Comparison of ENCODE assay signal across 13 cellular contexts in the genomic region with DNA sequence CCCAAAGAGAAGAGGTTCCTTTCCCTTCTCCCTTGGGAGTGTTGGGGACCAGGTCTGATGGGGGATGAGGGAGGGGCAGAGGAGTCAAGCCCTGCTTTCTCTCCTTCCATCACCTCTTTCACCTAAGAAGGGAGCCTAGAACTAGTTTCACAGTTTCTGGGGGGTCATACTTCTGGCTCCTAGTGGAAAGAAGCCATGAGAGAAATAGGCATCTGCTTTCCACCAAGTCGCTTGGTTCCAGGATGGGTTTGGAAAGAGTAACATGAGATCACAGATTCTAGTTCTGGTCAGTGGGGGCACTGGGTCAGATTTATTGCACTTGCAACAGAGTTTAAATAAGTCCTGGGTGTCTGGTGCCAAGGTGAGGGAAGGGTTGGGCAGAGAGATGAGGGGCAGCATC. TPM values are rescaled to one million over a fixed set of nuclear protein-coding genes. Genes with fewer than 3 reads are reported as not detected.
A peak's percentile ranks its signal among the peaks of the same experiment; 100 is the strongest.
DNase-seq lines count a peak whose midpoint lies in the region; ATAC-seq and TF ChIP-seq lines count a peak whose summit lies in the region.
"Had no signal": no experiment of that assay in that cellular context is flagged by ENCODE, and none has a peak within 500 bp of the region (broad histone marks: within the 10 kb centered on the region; RNA-seq: fewer than 3 reads in every experiment).

No MANE protein-coding gene starts in this region.

- H3K4me3 ChIP-seq in sigmoid colon = no peak overlapping the region
- H3K4me3 ChIP-seq: SJCRH30 had no signal

- TF ChIP-seq EP300 in sigmoid colon (IDR thresholded peaks at IDR 0.05) = no peak

- ATAC-seq in activated T-helper 17 cell treated with anti-CD3 and anti-CD28 coated beads, Interleukin-2, amount 50 U/mL, for 72 hours (replicated peaks) = no peak
- no peak for ATAC-seq in effector memory CD8-positive, alpha-beta T cell (replicated peaks)
- ATAC-seq in GM18858 (IDR thresholded peaks at IDR 0.05; ENCODE audit: unreplicated experiment) (no peak), GM21367 (IDR thresholded peaks at IDR 0.05; ENCODE audit: unreplicated experiment) (no peak)
- ATAC-seq: CD8-positive, alpha-beta T cell had no signal

- H3K36me3 Mint-ChIP-seq in CD14-positive monocyte (peaks cover 62 to 81% of the 10 kb centered on the region in 2 donors), immature natural killer cell (peaks cover 16 to 56% (median 22%) of the 10 kb centered on the region in 3 donors)
- H3K36me3 Mint-ChIP-seq in activated T-helper 17 cell treated with anti-CD3 and anti-CD28 coated beads, Interleukin-2, amount 50 U/mL, for 72 hours (ENCODE audit: low read depth) = peaks cover 66% of the 10 kb centered on the region
- peaks cover 61% of the 10 kb centered on the region for H3K36me3 Mint-ChIP-seq in effector memory CD8-positive, alpha-beta T cell (ENCODE audit: insufficient read depth)

- peaks cover 50 to 60% (median 55%) of the 10 kb centered on the region in 4 donors for H3K36me3 ChIP-seq in sigmoid colon
- H3K36me3 ChIP-seq: BE2C had no signal

- no peaks in the 10 kb centered on the region for H3K27me3 Mint-ChIP-seq in CD14-positive monocyte (ENCODE audit: low read depth in 3 of 3)
- H3K27me3 Mint-ChIP-seq in activated T-helper 17 cell treated with anti-CD3 and anti-CD28 coated beads, Interleukin-2, amount 50 U/mL, for 72 hours = no peaks in the 10 kb centered on the region
- peaks cover 0 to 3% (median 2%) of the 10 kb centered on the region in 3 donors for H3K27me3 Mint-ChIP-seq in immature natural killer cell (ENCODE audit: low read depth in 3 of 3)
- no peaks in the 10 kb centered on the region for H3K27me3 Mint-ChIP-seq in effector memory CD8-positive, alpha-beta T cell

- peaks cover 0 to 52% (median 12%) of the 10 kb centered on the region in 4 donors for H3K4me1 ChIP-seq in sigmoid colon

- TF ChIP-seq POLR2A in sigmoid colon (IDR thresholded peaks at IDR 0.05) = no peak

- H3K27ac Mint-ChIP-seq in CD14-positive monocyte (peak overlapping the region; percentile 71 to 98 (median 97)), immature natural killer cell (peak overlapping the region in 5 of 6 donors; percentile 2 to 80 (median 56))
- peak overlapping the region; percentile 48 for H3K27ac Mint-ChIP-seq in activated T-helper 17 cell treated with anti-CD3 and anti-CD28 coated beads, Interleukin-2, amount 50 U/mL, for 72 hours
- H3K27ac Mint-ChIP-seq in effector memory CD8-positive, alpha-beta T cell = peak overlapping the region in 1 of 2 donors; percentile 20
- H3K27ac Mint-ChIP-seq: CD8-positive, alpha-beta T cell had no signal

- peaks cover 0 to 2% (median 0%) of the 10 kb centered on the region in 7 donors for H3K9me3 Mint-ChIP-seq in CD14-positive monocyte
- H3K9me3 Mint-ChIP-seq in activated T-helper 17 cell treated with anti-CD3 and anti-CD28 coated beads, Interleukin-2, amount 50 U/mL, for 72 hours = no peaks in the 10 kb centered on the region
- H3K9me3 Mint-ChIP-seq in immature natural killer cell = no peaks in the 10 kb centered on the region
- no peaks in the 10 kb centered on the region for H3K9me3 Mint-ChIP-seq in effector memory CD8-positive, alpha-beta T cell
- H3K9me3 Mint-ChIP-seq: CD8-positive, alpha-beta T cell had no signal

- no peaks in the 10 kb centered on the region for H3K9me3 ChIP-seq in sigmoid colon
- H3K9me3 ChIP-seq: BE2C, SJCRH30 had no signal

- H3K4me3 Mint-ChIP-seq in CD14-positive monocyte = no peak overlapping the region
- no peak overlapping the region for H3K4me3 Mint-ChIP-seq in activated T-helper 17 cell treated with anti-CD3 and anti-CD28 coated beads, Interleukin-2, amount 50 U/mL, for 72 hours
- H3K4me3 Mint-ChIP-seq in immature natural killer cell = no peak overlapping the region
- no peak overlapping the region for H3K4me3 Mint-ChIP-seq in effector memory CD8-positive, alpha-beta T cell
- H3K4me3 Mint-ChIP-seq: CD8-positive, alpha-beta T cell had no signal

- no peaks in the 10 kb centered on the region for H3K27me3 ChIP-seq in sigmoid colon
- H3K27me3 ChIP-seq: BE2C, SJCRH30 had no signal

- H3K27ac ChIP-seq in sigmoid colon = peak overlapping the region in 3 of 4 donors; percentile 99 to 100 (median 100)
- H3K27ac ChIP-seq: SJCRH30 had no signal

- H3K4me1 Mint-ChIP-seq in CD14-positive monocyte = peaks cover 46% of the 10 kb centered on the region
- peaks cover 24% of the 10 kb centered on the region for H3K4me1 Mint-ChIP-seq in activated T-helper 17 cell treated with anti-CD3 and anti-CD28 coated beads, Interleukin-2, amount 50 U/mL, for 72 hours
- peaks cover 37 to 45% of the 10 kb centered on the region in 2 donors for H3K4me1 Mint-ChIP-seq in immature natural killer cell
- H3K4me1 Mint-ChIP-seq in effector memory CD8-positive, alpha-beta T cell (ENCODE audit: low read depth in 2 of 2) = peaks cover 21 to 25% of the 10 kb centered on the region in 2 donors

- WGBS in sigmoid colon, 2 donors = 91 to 98% methylated on average over 1 of the region's 1 CpG

- TF ChIP-seq CTCF in CD14-positive monocyte (IDR thresholded peaks at IDR 0.05) (no peak), sigmoid colon (IDR thresholded peaks at IDR 0.05) (no peak)

- no peak for DNase-seq in CD14-positive monocyte (ENCODE audit: low spot score)
- no peak for DNase-seq in immature natural killer cell
- DNase-seq in sigmoid colon = no peak
- no peak for DNase-seq in effector memory CD8-positive, alpha-beta T cell

- intact Hi-C loops in CD14-positive monocyte (cut with micrococcal nuclease) (loop anchor here in 1 of 2 donors (5.0 kb wide), 1 partner anchor 102 kb away; a partner anchor contains a TSS), sigmoid colon (cut with DNase I) (no loop called here)

RNA-seq across cellular contexts. Expression of a gene that starts 10.5 kb away (rescaled TPM):
- 10 to 100 TPM; 53.9 to 78.3 TPM for polyA plus RNA-seq in CD14-positive monocyte
- total RNA-seq in activated T-helper 17 cell treated with anti-CD3 and anti-CD28 coated beads, Interleukin-2, amount 50 U/mL, for 72 hours = 1 to 10 TPM in 1 of 2 donors, under 1 TPM in 1; 0.48 to 2.6 TPM
- 1 to 10 TPM; 1.8 to 2.7 (median 2.2) TPM for polyA plus RNA-seq in immature natural killer cell
- 10 to 100 TPM in 2 of 4 donors, 1 to 10 TPM in 2; 5.6 to 18.6 (median 10.6) TPM for total RNA-seq in sigmoid colon
- polyA plus RNA-seq in sigmoid colon = 10 to 100 TPM in 1 of 3 donors, 1 to 10 TPM in 2; 4.4 to 19.2 (median 7.0) TPM

RNA-seq across cellular contexts. Expression of a gene that starts 24.1 kb away (rescaled TPM):
- polyA plus RNA-seq in CD14-positive monocyte (10 to 100 TPM; 85.5 to 99.4 TPM), immature natural killer cell (100 to 1,000 TPM in 1 of 3 donors, 10 to 100 TPM in 2; 26.2 to 119 (median 65.5) TPM), sigmoid colon (10 to 100 TPM in 1 of 3 donors, 1 to 10 TPM in 2; 7.4 to 92.7 (median 7.8) TPM)
- total RNA-seq in activated T-helper 17 cell treated with anti-CD3 and anti-CD28 coated beads, Interleukin-2, amount 50 U/mL, for 72 hours = 100 to 1,000 TPM in 1 of 2 donors, 10 to 100 TPM in 1; 29.9 to 211 TPM
- total RNA-seq in sigmoid colon = 100 to 1,000 TPM; 200 to 765 (median 459) TPM

RNA-seq across cellular contexts. Expression of a gene that starts 30.7 kb away (rescaled TPM):
- polyA plus RNA-seq in CD14-positive monocyte (1 to 10 TPM; 2.4 to 5.6 TPM), immature natural killer cell (not detected), sigmoid colon (under 1 TPM; 0.60 to 0.92 (median 0.69) TPM)
- 1 to 10 TPM in 1 of 2 donors, under 1 TPM in 1; 0.24 to 2.2 TPM for total RNA-seq in activated T-helper 17 cell treated with anti-CD3 and anti-CD28 coated beads, Interleukin-2, amount 50 U/mL, for 72 hours
- total RNA-seq in sigmoid colon = under 1 TPM in 1 of 4 donors, not detected in 3; 0.54 TPM
- total RNA-seq: A673; CD8-positive, alpha-beta T cell; H1; MCF 10A; SJCRH30 had no signal
